Comparison of ENCODE assay signal across 1 cellular context in genomic region chr4:78627046-78627965, GRCh38.
TF ChIP-seq lines count a peak whose summit lies in the region.

No MANE protein-coding gene starts in this region.

TF ChIP-seq in K562, 482 proteins besides CTCF, POLR2A, EP300 and RAD21 (continued from another document):
- TF ChIP-seq, protein P1, sequence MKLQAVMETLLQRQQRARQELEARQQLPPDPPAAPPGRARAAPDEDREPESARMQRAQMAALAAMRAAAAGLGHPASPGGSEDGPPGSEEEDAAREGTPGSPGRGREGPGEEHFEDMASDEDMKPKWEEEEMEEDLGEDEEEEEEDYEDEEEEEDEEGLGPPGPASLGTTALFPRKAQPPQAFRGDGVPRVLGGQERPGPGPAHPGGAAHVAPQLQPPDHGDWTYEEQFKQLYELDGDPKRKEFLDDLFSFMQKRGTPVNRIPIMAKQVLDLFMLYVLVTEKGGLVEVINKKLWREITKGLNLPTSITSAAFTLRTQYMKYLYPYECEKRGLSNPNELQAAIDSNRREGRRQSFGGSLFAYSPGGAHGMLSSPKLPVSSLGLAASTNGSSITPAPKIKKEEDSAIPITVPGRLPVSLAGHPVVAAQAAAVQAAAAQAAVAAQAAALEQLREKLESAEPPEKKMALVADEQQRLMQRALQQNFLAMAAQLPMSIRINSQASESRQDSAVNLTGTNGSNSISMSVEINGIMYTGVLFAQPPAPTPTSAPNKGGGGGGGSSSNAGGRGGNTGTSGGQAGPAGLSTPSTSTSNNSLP (IDR thresholded peaks at IDR 0.05; ENCODE audit: borderline replicate concordance, low read depth, low read length) = 0 out of 2 replicates have a peak, but pooled peaks have one; percentile 54
- TF ChIP-seq SLC30A9 (CRISPR knock-in tag; IDR thresholded peaks at IDR 0.05) = no peak
- no peak for TF ChIP-seq IFI16 (CRISPR knock-in tag; IDR thresholded peaks at IDR 0.05)
- no peak for TF ChIP-seq SNIP1 (IDR thresholded peaks at IDR 0.05; ENCODE audit: low read depth)
- peak; percentile 56 for TF ChIP-seq MAFF (IDR thresholded peaks at IDR 0.05; ENCODE audit: low read length)
- peak; percentile 22; the same call in 1 of the 2 replicates for TF ChIP-seq JUND (IDR thresholded peaks at IDR 0.05; ENCODE audit: borderline replicate concordance, low read depth, low read length)
- TF ChIP-seq JUND (tag; IDR thresholded peaks at IDR 0.05; ENCODE audit: borderline replicate concordance, low read depth, low read length) = no peak
- no peak for TF ChIP-seq MYNN (IDR thresholded peaks at IDR 0.05)
- no peak for TF ChIP-seq MYNN (CRISPR knock-in tag; IDR thresholded peaks at IDR 0.05)
- TF ChIP-seq ZNF384 (IDR thresholded peaks at IDR 0.05; ENCODE audit: low read depth, low read length) = peak; percentile 31; the same call in 1 of the 2 replicates
- no peak for TF ChIP-seq HMG20B (CRISPR knock-in tag; IDR thresholded peaks at IDR 0.05)
- peak; percentile 85 for TF ChIP-seq MAFG (tag; conservative IDR thresholded peaks at IDR 0.05)
TF ChIP-seq in K562: peak in this region for 12.
